12 cellular contexts compared by ENCODE assay signal in the genomic region with DNA sequence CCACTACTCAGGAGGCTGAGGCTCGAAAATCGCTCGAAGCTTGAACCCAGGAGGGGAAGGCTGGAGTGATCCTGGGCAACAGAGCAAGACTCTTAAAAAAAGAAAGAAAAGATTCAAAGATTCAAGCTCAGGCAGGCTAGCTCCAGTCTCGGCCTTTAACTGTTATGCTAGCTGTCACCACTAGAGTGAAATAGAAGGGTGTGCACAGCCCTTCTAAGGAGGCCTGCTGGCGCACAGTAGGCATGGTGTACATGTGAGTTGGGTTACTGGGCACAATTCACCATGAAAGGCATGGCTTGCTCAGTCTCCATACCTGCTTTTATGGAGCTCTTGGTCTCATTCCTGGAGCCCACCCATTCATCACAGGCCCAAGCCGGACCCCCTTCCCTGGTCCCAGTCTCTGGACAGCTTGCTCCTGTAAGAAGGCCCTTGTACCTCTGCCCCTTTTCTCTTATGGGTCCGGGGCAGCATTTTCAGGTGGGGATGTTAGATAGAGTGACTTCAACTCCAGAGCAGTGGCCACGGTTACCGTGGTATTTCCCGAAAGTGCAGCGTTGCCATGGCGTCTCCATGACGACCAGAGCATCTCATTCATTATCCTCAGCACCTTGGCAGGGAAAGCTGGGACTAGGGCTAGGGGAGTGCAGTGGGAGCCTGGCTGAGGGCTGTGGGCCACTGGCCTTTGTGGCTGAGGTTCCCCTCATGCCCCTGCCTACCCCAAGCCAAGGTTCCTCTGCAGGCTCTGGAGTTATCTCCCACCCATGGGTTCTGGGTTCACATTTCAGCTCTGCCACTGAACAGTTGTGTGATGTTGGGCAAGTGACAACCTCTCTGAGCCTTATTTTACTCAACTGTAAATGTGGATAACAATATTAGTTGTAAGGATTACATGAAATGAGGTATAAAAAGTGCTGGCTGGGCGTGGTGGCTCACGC. TPM values are rescaled to one million over a fixed set of nuclear protein-coding genes. Genes with fewer than 3 reads are reported as not detected.
DNase-seq lines count a peak whose midpoint lies in the region; ATAC-seq, FAIRE-seq and TF ChIP-seq lines count a peak whose summit lies in the region.
"Had no signal": no experiment of that assay in that cellular context is flagged by ENCODE, and none has a peak within 500 bp of the region (broad histone marks: within the 10 kb centered on the region; RNA-seq: fewer than 3 reads in every experiment).

No MANE protein-coding gene starts in this region.

- TF ChIP-seq EP300 in HepG2 (IDR thresholded peaks at IDR 0.05; ENCODE audit: low read depth in 2 of 2, low read length in 2 of 2) (no peak), HepG2 (CRISPR knock-in tag; IDR thresholded peaks at IDR 0.05; ENCODE audit: borderline replicate concordance) (no peak)

- H3K36me3 ChIP-seq in A673 (ENCODE audit: insufficient read depth, low read length, poor library complexity, severe bottlenecking) = no peaks in the 10 kb centered on the region
- no peaks in the 10 kb centered on the region for H3K36me3 ChIP-seq in HCT116 (ENCODE audit: control insufficient read depth in 1 of 2, insufficient read depth in 2 of 2, low read length in 2 of 2)
- no peaks in the 10 kb centered on the region for H3K36me3 ChIP-seq in adipocyte (ENCODE audit: control insufficient read depth, insufficient read depth, low read length, severe bottlenecking)
- no peaks in the 10 kb centered on the region; a peak in 1 of 5 replicates for H3K36me3 ChIP-seq in HepG2 (replicated peaks in 1 of 2; ENCODE audit: control insufficient read depth in 1 of 2, insufficient read depth in 2 of 2, low read length in 2 of 2)
- no peaks in the 10 kb centered on the region for H3K36me3 ChIP-seq in smooth muscle cell (ENCODE audit: low read depth)

- H4K20me1 ChIP-seq in HCT116 (ENCODE audit: insufficient read depth) (no peaks in the 10 kb centered on the region), HepG2 (ENCODE audit: insufficient read depth, low read length) (peaks cover 30% of the 10 kb centered on the region), smooth muscle cell (ENCODE audit: low read depth) (peaks cover 100% of the 10 kb centered on the region)

- TF ChIP-seq CTCF in A673 (conservative IDR thresholded peaks at IDR 0.05; ENCODE audit: low read depth, low read length) (peak; percentile 28; the same call in 1 of the 2 replicates), HCT116 (IDR thresholded peaks at IDR 0.05 in 2 of 3, conservative IDR thresholded peaks at IDR 0.05 in 1 of 3; ENCODE audit: borderline replicate concordance in 1 of 3, insufficient read depth in 1 of 3, low read depth in 2 of 3, low read length in 2 of 3) (peak in 2 of 3 experiments; percentile 41 to 50; a peak in 4 of 6 replicates), HepG2 (CRISPR knock-in tag; IDR thresholded peaks at IDR 0.05) (no peak), smooth muscle cell (IDR thresholded peaks at IDR 0.05; ENCODE audit: borderline replicate concordance, insufficient read depth, poor library complexity, severe bottlenecking) (no peak)

- no peak for FAIRE-seq in HepG2 (lab: Jason Lieb, UNC)
- no peak for FAIRE-seq in H54 (lab: Jason Lieb, UNC)
- FAIRE-seq: G401.6 had no signal

- H3K9ac ChIP-seq in HCT116 (ENCODE audit: low read length) (no peak overlapping the region), adipocyte (ENCODE audit: low read length) (peak overlapping the region; percentile 1), HepG2 (ENCODE audit: insufficient read depth, low read depth, low read length) (no peak overlapping the region), smooth muscle cell (ENCODE audit: low read depth) (no peak overlapping the region)

- H3F3A ChIP-seq in smooth muscle cell (ENCODE audit: low read depth) = peaks cover 38% of the 10 kb centered on the region

- H3K27me3 ChIP-seq in A673 (replicated peaks; ENCODE audit: insufficient read depth, low read depth, low read length, poor library complexity) (no peaks in the 10 kb centered on the region), HCT116 (ENCODE audit: insufficient read depth, low read length) (no peaks in the 10 kb centered on the region), adipocyte (replicated peaks; ENCODE audit: control insufficient read depth, insufficient read depth, low read length) (no peaks in the 10 kb centered on the region), HepG2 (ENCODE audit: control insufficient read depth in 1 of 2, insufficient read depth in 2 of 2, low read length in 2 of 2) (no peaks in the 10 kb centered on the region), smooth muscle cell (ENCODE audit: low read depth) (no peaks in the 10 kb centered on the region)

- peak; percentile 31; the same call in 1 of the 2 replicates for ATAC-seq in HCT116
- ATAC-seq in HepG2 = no peak
- no peak for ATAC-seq in HG03095 (IDR thresholded peaks at IDR 0.05; ENCODE audit: unreplicated experiment)
- ATAC-seq: natural killer cell treated with Interleukin-12 subunit alpha and Interleukin-12 subunit beta and Interleukin-15 and Interleukin-18, amount 100 ng/mL, for 72 hours had no signal

- no peaks in the 10 kb centered on the region for H3K9me2 ChIP-seq in HCT116 (ENCODE audit: insufficient read depth)

- H3K4me3 ChIP-seq in A673 (ENCODE audit: low read depth, low read length, poor library complexity, severe bottlenecking) (no peak overlapping the region), HCT116 (replicated peaks in 1 of 2; ENCODE audit: low read depth in 1 of 2, low read length in 2 of 2) (no peak overlapping the region), adipocyte (ENCODE audit: low read length) (no peak overlapping the region), HepG2 (replicated peaks in 1 of 3; ENCODE audit: insufficient read depth in 1 of 3, low read depth in 2 of 3, low read length in 3 of 3) (no peak overlapping the region), smooth muscle cell (no peak overlapping the region)

- no peak overlapping the region for H2AFZ ChIP-seq in HCT116 (ENCODE audit: low read depth, low read length, poor library complexity, severe bottlenecking)
- H2AFZ ChIP-seq in HepG2 (ENCODE audit: low read length) = no peak overlapping the region
- no peak overlapping the region for H2AFZ ChIP-seq in smooth muscle cell (ENCODE audit: low read depth)

- H3K9me3 ChIP-seq in A673 (ENCODE audit: low read depth, low read length, poor library complexity, severe bottlenecking) (no peaks in the 10 kb centered on the region), HCT116 (ENCODE audit: control insufficient read depth in 1 of 2, insufficient read depth in 1 of 2, low read depth in 1 of 2, low read length in 2 of 2) (no peaks in the 10 kb centered on the region), adipocyte (ENCODE audit: control insufficient read depth, low read length) (no peaks in the 10 kb centered on the region), HepG2 (ENCODE audit: low read length) (no peaks in the 10 kb centered on the region), smooth muscle cell (replicated peaks; ENCODE audit: low read depth) (no peaks in the 10 kb centered on the region)

- H3K27ac ChIP-seq in A673 (ENCODE audit: low read depth, low read length, poor library complexity, severe bottlenecking) (no peak overlapping the region), HCT116 (ENCODE audit: low read depth, low read length) (no peak overlapping the region), HepG2 (ENCODE audit: extremely low read length, insufficient read depth, low read length) (no peak overlapping the region), smooth muscle cell (ENCODE audit: low read depth) (no peak overlapping the region)

- H3K79me2 ChIP-seq in HCT116 (ENCODE audit: insufficient read depth, low read length) (peaks cover 47% of the 10 kb centered on the region; the same call in 1 of the 2 replicates), HepG2 (ENCODE audit: insufficient read depth, low read length) (peaks cover 76% of the 10 kb centered on the region), smooth muscle cell (ENCODE audit: low read depth) (peaks cover 99% of the 10 kb centered on the region)

- peaks cover 36% of the 10 kb centered on the region for H3K4me1 ChIP-seq in A673 (ENCODE audit: insufficient read depth, low read length, poor library complexity, severe bottlenecking)
- peaks cover 29 to 54% of the 10 kb centered on the region in 2 experiments for H3K4me1 ChIP-seq in HCT116 (ENCODE audit: control insufficient read depth in 1 of 2, insufficient read depth in 2 of 2, low read length in 2 of 2)
- H3K4me1 ChIP-seq in adipocyte (ENCODE audit: control insufficient read depth, insufficient read depth, low read length) = peaks cover 79% of the 10 kb centered on the region
- peaks cover 98% of the 10 kb centered on the region for H3K4me1 ChIP-seq in HepG2 (ENCODE audit: insufficient read depth, low read length)
- peaks cover 35% of the 10 kb centered on the region for H3K4me1 ChIP-seq in smooth muscle cell (ENCODE audit: low read depth)

- WGBS in HepG2 (ENCODE audit: low lambda C conversion rate) = 95% methylated on average over 12 of the region's 15 CpGs
- 97% methylated on average over 15 of the region's 15 CpGs for WGBS in smooth muscle cell (ENCODE audit: low lambda C conversion rate)

- intact Hi-C loops in A673 (cut with micrococcal nuclease; ENCODE audit: unreplicated experiment) = no loop called here
- intact Hi-C loops in HCT116 (cut with micrococcal nuclease) = no loop called here
- intact Hi-C loops in HepG2 (cut with micrococcal nuclease; ENCODE audit: unreplicated experiment) = no loop called here

- RAD21 ChIA-PET in HCT116 (lab: Charles Lee; ENCODE audit: low non-redundant PET in 1 of 2, low total read pairs in 2 of 2, uncharacterized antibody in 2 of 2, unreplicated experiment in 2 of 2) = no interaction called here

- TF ChIP-seq POLR2A in HCT116 (IDR thresholded peaks at IDR 0.05; ENCODE audit: borderline replicate concordance, extremely low read depth, insufficient read depth, insufficient read length) = no peak
- no peak for TF ChIP-seq POLR2A in HepG2 (IDR thresholded peaks at IDR 0.05; ENCODE audit: insufficient read depth in 1 of 2, low read depth in 2 of 2, low read length in 2 of 2)
- TF ChIP-seq POLR2A in H54 (IDR thresholded peaks at IDR 0.05; ENCODE audit: low read depth, low read length) = no peak

- BruUV-seq in A673 (replicated peaks; lab: Mats Ljungman, UMichigan) (no TSS peak), HCT116 (replicated peaks; lab: Mats Ljungman, UMichigan) (no TSS peak), HepG2 (replicated peaks; lab: Mats Ljungman, UMichigan) (no TSS peak)

- no peak for DNase-seq in A673 (ENCODE audit: low spot score)
- DNase-seq in HCT116 (ENCODE audit: low read depth, low spot score) = no peak
- DNase-seq in adipocyte (ENCODE audit: low read depth) = no peak
- no peak for DNase-seq in HepG2 (ENCODE audit: low spot score)
- DNase-seq in H54 (ENCODE audit: insufficient read length, low spot score) = no peak
- no peak for DNase-seq in NCI-H1694 (lab: John Stamatoyannopoulos, UW)
- no peak for DNase-seq in smooth muscle cell (lab: John Stamatoyannopoulos, UW; ENCODE audit: unreplicated experiment)
- DNase-seq: activated CD4-positive, CD25-positive, alpha-beta regulatory T cell; Karpas-422 had no signal

- in situ Hi-C loops in HepG2 (cut with HindIII; ENCODE audit: extremely low pct_ligation_motif_present, low pct_unique_long_range_greater_than_20kb) = no loop called here

- H3K4me2 ChIP-seq in HCT116 (ENCODE audit: low read length) (no peak overlapping the region), HepG2 (ENCODE audit: low read depth, low read length) (no peak overlapping the region), smooth muscle cell (no peak overlapping the region)

- CTCF ChIA-PET in A673 (lab: Charles Lee) (interaction anchor here (0.6 to 0.7 kb wide), 2 partner anchors 32 to 149 kb away, joined by 3 read pairs; no protein-coding TSS in a partner anchor), HCT116 (lab: Charles Lee) (interaction anchor here (1.3 kb wide), 1 partner anchor 64 kb away, joined by 3 read pairs; the partner anchor contains the start of gene RPS14), HepG2 (lab: Yijun Ruan, JAX; ENCODE audit: low intra/inter-chr PET ratio, low total read pairs) (no interaction called here)

- no peak for TF ChIP-seq RAD21 in HCT116 (IDR thresholded peaks at IDR 0.05; ENCODE audit: low read depth)
- TF ChIP-seq RAD21 in HepG2 (CRISPR knock-in tag; IDR thresholded peaks at IDR 0.05) = no peak

- POLR2A ChIA-PET in A673 (lab: Charles Lee; ENCODE audit: low non-redundant PET) (no interaction called here), HCT116 (lab: Charles Lee) (no interaction called here), HepG2 (lab: Yijun Ruan, JAX) (interaction anchor here (1.0 to 1.2 kb wide), 2 partner anchors 10 to 26 kb away, joined by 3 to 7 read pairs; no protein-coding TSS in a partner anchor)

RNA-seq across cellular contexts. Expression of gene NDST1, which starts 5.7 kb away (rescaled TPM):
- 44.0 and 46.7 TPM in 2 replicates for total RNA-seq in A673 (2021)
- 33.1 TPM for total RNA-seq in HCT116 (2021; ENCODE audit: unreplicated experiment)
- 14.9 and 19.5 TPM in 2 replicates for polyA plus RNA-seq in HCT116 (2012)
- 22.1 and 26.2 TPM in 2 replicates for total RNA-seq in HepG2 (2016; rRNA removed; fragmentation: Illumina TruSeq; extraction: Trizol)
- total RNA-seq in HepG2 (2016; cell fraction: cytosol; rRNA removed; fragmentation: Illumina TruSeq; extraction: Trizol; ENCODE audit: low read depth) = 6.5 and 8.8 TPM in 2 replicates
- 19.6 and 25.2 TPM in 2 replicates for total RNA-seq in HepG2 (2016; cell fraction: insoluble cytoplasmic fraction; rRNA removed; fragmentation: Illumina TruSeq; extraction: Trizol)
- total RNA-seq in HepG2 (2016; cell fraction: membrane; rRNA removed; fragmentation: Illumina TruSeq; extraction: Trizol) = 16.4 and 18.4 TPM in 2 replicates
- total RNA-seq in HepG2 (2016; cell fraction: nucleus; rRNA removed; fragmentation: Illumina TruSeq; extraction: Trizol) = 25.2 and 29.3 TPM in 2 replicates
- 23.8 and 35.0 TPM in 2 replicates for polyA plus RNA-seq in HepG2 (2011; rRNA removed)
- polyA plus RNA-seq in HepG2 (2011; cell fraction: cytosol; rRNA removed) = 18.9 and 20.3 TPM in 2 replicates
- polyA plus RNA-seq in HepG2 (2011; cell fraction: nucleus; rRNA removed) = 67.6 and 71.1 TPM in 2 replicates
- polyA plus RNA-seq in HepG2 (2012) = 36.0 and 40.8 TPM in 2 replicates
- 2.7 and 3.1 TPM in 2 replicates for polyA plus RNA-seq in HepG2 (2016; cell fraction: cytosol; fragmentation: Illumina TruSeq; extraction: Trizol; ENCODE audit: low read depth)
- 15.4 and 18.3 TPM in 2 replicates for polyA plus RNA-seq in HepG2 (2016; cell fraction: insoluble cytoplasmic fraction; fragmentation: Illumina TruSeq; extraction: Trizol; ENCODE audit: low read depth)
- 7.8 TPM in 2 replicates for polyA plus RNA-seq in HepG2 (2016; cell fraction: membrane; fragmentation: Illumina TruSeq; extraction: Trizol; ENCODE audit: low read depth)
- 29.1 and 30.9 TPM in 2 replicates for polyA plus RNA-seq in HepG2 (2016; cell fraction: nucleus; fragmentation: Illumina TruSeq; extraction: Trizol; ENCODE audit: insufficient read depth, low read depth)
- polyA minus RNA-seq in HepG2 (2011; rRNA and poly(A)+ RNA removed; ENCODE audit: low replicate concordance) = 12.5 and 73.9 TPM in 2 replicates
- polyA minus RNA-seq in HepG2 (2011; cell fraction: cytosol; rRNA and poly(A)+ RNA removed) = 20.8 and 29.5 TPM in 2 replicates
- polyA minus RNA-seq in HepG2 (2011; cell fraction: nucleus; rRNA and poly(A)+ RNA removed) = 55.1 and 55.2 TPM in 2 replicates
- 53.0 and 64.6 TPM in 2 replicates for total RNA-seq in smooth muscle cell
- 32.4 and 42.1 TPM in 2 replicates for polyA plus RNA-seq in smooth muscle cell

Comparison
In these comparisons a context has a peak if more than half of its experiments do, and no peak if none do; other contexts are left out.
1. CTCF ChIP-seq: peak in A673 (single experiment) and HCT116 (2 of 3); none in HepG2 (single experiment) and smooth muscle cell (single experiment).